8 cellular contexts compared by ENCODE assay signal in the genomic region with DNA sequence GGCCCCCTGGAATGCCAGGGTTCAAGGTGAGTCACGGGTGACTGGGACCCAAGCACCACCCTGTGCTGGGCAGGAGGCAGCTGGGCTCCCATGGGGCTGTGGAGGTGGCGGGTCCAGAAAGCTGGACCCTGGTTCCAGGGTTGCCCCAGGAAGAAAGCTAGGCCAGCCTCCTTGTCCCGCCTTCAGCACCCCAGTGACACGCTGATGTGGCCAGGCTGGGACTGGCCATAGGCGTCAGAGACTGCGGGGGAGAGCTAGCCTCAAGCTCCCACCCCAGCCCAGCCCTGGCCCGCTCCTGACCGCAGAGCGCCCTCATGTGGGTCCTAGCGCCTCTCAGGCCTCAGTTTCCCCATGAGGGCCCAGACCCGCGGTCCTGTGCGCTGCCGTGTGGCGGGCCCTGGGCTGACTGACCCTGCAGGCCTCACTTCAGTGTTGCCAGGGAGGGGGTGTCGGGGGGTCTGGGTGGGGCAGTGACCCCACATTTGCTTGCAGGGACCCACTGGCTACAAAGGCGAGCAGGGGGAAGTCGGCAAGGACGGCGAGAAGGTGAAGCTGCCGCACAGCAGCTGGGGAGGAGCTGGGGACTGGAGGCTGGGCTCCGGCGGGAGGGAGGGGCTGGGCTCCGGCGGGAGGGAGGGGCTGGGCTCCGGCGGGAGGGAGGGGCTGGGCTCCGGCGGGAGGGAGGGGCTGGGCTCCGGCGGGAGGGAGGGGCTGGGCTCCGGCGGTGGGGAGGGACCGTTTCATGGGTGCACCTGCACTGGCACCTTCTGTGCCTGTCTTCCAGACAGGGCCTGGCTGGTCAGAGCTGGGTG. TPM values are rescaled to one million over a fixed set of nuclear protein-coding genes. Genes with fewer than 3 reads are reported as not detected.
DNase-seq lines count a peak whose midpoint lies in the region; ATAC-seq and TF ChIP-seq lines count a peak whose summit lies in the region.

No MANE protein-coding gene starts in this region.

- H3F3A ChIP-seq in PC-9 (ENCODE audit: insufficient read depth, low read depth), result peaks cover 19% of the 10 kb centered on the region; the same call in 1 of the 2 replicates

- H2AFZ ChIP-seq in PC-9, result no peak overlapping the region; the same call in 1 of the 2 replicates

- peak; percentile 44 for DNase-seq in ACHN
- peak; percentile 96 for DNase-seq in H7
- peak in 1 of 2 experiments; percentile 67 for DNase-seq in PC-9
- no peak for DNase-seq in chondrocyte (ENCODE audit: low spot score)
- no peak for DNase-seq in naive B cell
- DNase-seq in dorsolateral prefrontal cortex, result no peak

- no peaks in the 10 kb centered on the region for H3K9me2 ChIP-seq in PC-9 (ENCODE audit: insufficient read depth)

- no TSS peak for BruUV-seq in PC-9 (replicated peaks; lab: Mats Ljungman, UMichigan)

- H3K9me3 ChIP-seq in PC-9 (ENCODE audit: insufficient read depth, low read depth), result no peaks in the 10 kb centered on the region

- no peaks in the 10 kb centered on the region for H3K27me3 Mint-ChIP-seq in chondrocyte (ENCODE audit: low read depth)
- H3K27me3 Mint-ChIP-seq in naive B cell, result peaks cover 0 to 9% (median 0%) of the 10 kb centered on the region in 3 donors

- H3K27ac Mint-ChIP-seq in chondrocyte (ENCODE audit: unreplicated experiment) (no peak overlapping the region), naive B cell (peak overlapping the region in 2 of 6 donors; percentile 47 to 51)

- CTCF ChIA-PET in PC-9 (lab: Charles Lee), result interaction anchor here (0.6 kb wide), 1 partner anchor 543 kb away, joined by 3 read pairs; no protein-coding TSS in a partner anchor

- H3K79me2 ChIP-seq in PC-9 (ENCODE audit: low read depth), result no peaks in the 10 kb centered on the region

- intact Hi-C loops in PC-9 (cut with micrococcal nuclease; ENCODE audit: unreplicated experiment) (no loop called here), dorsolateral prefrontal cortex (cut with DNase I) (no loop called here)

- no peak for TF ChIP-seq CTCF in PC-9 (conservative IDR thresholded peaks at IDR 0.05)
- TF ChIP-seq CTCF in chondrocyte (IDR thresholded peaks at IDR 0.05), result peak; percentile 21
- no peak for TF ChIP-seq CTCF in dorsolateral prefrontal cortex (IDR thresholded peaks at IDR 0.05 in 54 of 56, conservative IDR thresholded peaks at IDR 0.05 in 2 of 56; ENCODE audit: low read depth in 1 of 56, partially characterized antibody in 56 of 56)

- H3K36me3 ChIP-seq in H7 (replicated peaks; ENCODE audit: control insufficient read depth, insufficient read depth, low read length) (no peaks in the 10 kb centered on the region; the same call in none of the 2 replicates), PC-9 (ENCODE audit: low read depth) (no peaks in the 10 kb centered on the region)

- H3K4me1 Mint-ChIP-seq in chondrocyte (ENCODE audit: low read depth), result peaks cover 22% of the 10 kb centered on the region
- peaks cover 0 to 5% (median 3%) of the 10 kb centered on the region in 3 donors for H3K4me1 Mint-ChIP-seq in naive B cell

- POLR2A ChIA-PET in PC-9 (lab: Charles Lee; ENCODE audit: unreplicated experiment), result interaction anchor here (0.5 to 0.7 kb wide), 7 partner anchors 11 to 1040 kb away, joined by 3 to 5 read pairs (median 3); a partner anchor contains a TSS

- ATAC-seq in naive B cell (ENCODE audit: low read depth in 2 of 2) (peak; percentile 69 to 78), GM18907 (IDR thresholded peaks at IDR 0.05; ENCODE audit: unreplicated experiment) (no peak), GM18517 (IDR thresholded peaks at IDR 0.05; ENCODE audit: unreplicated experiment) (no peak)

- H3K4me3 ChIP-seq in H7 (ENCODE audit: insufficient read depth, low read depth, low read length) (no peak overlapping the region; the same call in 1 of the 2 replicates), PC-9 (peak overlapping the region; percentile 57), dorsolateral prefrontal cortex (peak overlapping the region in 18 of 59 donors; percentile 13 to 53 (median 29))

- H3K9me3 Mint-ChIP-seq in chondrocyte (ENCODE audit: low read depth) (no peaks in the 10 kb centered on the region), naive B cell (no peaks in the 10 kb centered on the region)

- H3K4me3 Mint-ChIP-seq in chondrocyte (ENCODE audit: unreplicated experiment) (peak overlapping the region; percentile 46), naive B cell (peak overlapping the region in 6 of 8 donors; percentile 15 to 72 (median 61))

- H3K4me1 ChIP-seq in PC-9 (replicated peaks; ENCODE audit: insufficient read depth), result peaks cover 19% of the 10 kb centered on the region

- no peak overlapping the region for H3K27ac ChIP-seq in PC-9
- peak overlapping the region in 15 of 59 donors; percentile 6 to 62 (median 29) for H3K27ac ChIP-seq in dorsolateral prefrontal cortex

- peak overlapping the region; percentile 94 for H3K4me2 ChIP-seq in PC-9

- no peaks in the 10 kb centered on the region for H4K20me1 ChIP-seq in PC-9 (ENCODE audit: insufficient read depth)

- no peaks in the 10 kb centered on the region for H3K36me3 Mint-ChIP-seq in chondrocyte (ENCODE audit: low read depth)
- H3K36me3 Mint-ChIP-seq in naive B cell, result no peaks in the 10 kb centered on the region

- no peaks in the 10 kb centered on the region for H3K27me3 ChIP-seq in H7 (ENCODE audit: control insufficient read depth, insufficient read depth, low read length)
- no peaks in the 10 kb centered on the region for H3K27me3 ChIP-seq in PC-9 (ENCODE audit: insufficient read depth, low read depth)
- H3K27me3 ChIP-seq in dorsolateral prefrontal cortex, result no peaks in the 10 kb centered on the region

- in situ Hi-C loops in ACHN (cut with HindIII; ENCODE audit: low pct_ligation_motif_present, low pct_unique_long_range_greater_than_20kb, low sequenced_read_pairs), result no loop called here

RNA-seq across cellular contexts. Expression of a gene that starts 7.8 kb away (rescaled TPM):
- total RNA-seq in H7 (2014; rRNA removed; shearing (Covaris generic)), result 131 and 139 TPM in 2 replicates
- total RNA-seq in PC-9 (2021), result 8.3 and 8.5 TPM in 2 replicates
- total RNA-seq in chondrocyte, result 8.6 to 11.3 TPM (median 8.9 TPM) in 3 replicates
- polyA plus RNA-seq in naive B cell (ENCODE audit: low read depth in 6 of 6), result 10 to 100 TPM in 2 of 6 donors, 1 to 10 TPM in 4; 1.2 to 19.6 (median 2.6) TPM
- 100 to 1,000 TPM in 8 of 120 experiments, 10 to 100 TPM in 112; 15.9 to 126 (median 44.6) TPM for total RNA-seq in dorsolateral prefrontal cortex

RNA-seq across cellular contexts. Expression of a gene that starts 20.0 kb away (rescaled TPM):
- total RNA-seq in H7 (2014; rRNA removed; shearing (Covaris generic)), result 50.1 and 57.1 TPM in 2 replicates
- total RNA-seq in PC-9 (2021) (57.4 and 65.0 TPM in 2 replicates), chondrocyte (31.5 to 32.2 TPM (median 31.8 TPM) in 3 replicates), dorsolateral prefrontal cortex (100 to 1,000 TPM in 1 of 120 experiments, 10 to 100 TPM in 119; 40.5 to 100 (median 61.4) TPM)
- polyA plus RNA-seq in naive B cell (ENCODE audit: low read depth in 6 of 6), result 10 to 100 TPM; 20.6 to 74.6 (median 46.0) TPM

RNA-seq across cellular contexts. Expression of a gene that starts 28.4 kb away (rescaled TPM):
- 28.3 and 28.5 TPM in 2 replicates for total RNA-seq in H7 (2014; rRNA removed; shearing (Covaris generic))
- 27.8 and 30.2 TPM in 2 replicates for total RNA-seq in PC-9 (2021)
- 9.5 to 10.4 TPM (median 10.3 TPM) in 3 replicates for total RNA-seq in chondrocyte
- 10 to 100 TPM; 10.8 to 13.2 (median 11.3) TPM for polyA plus RNA-seq in naive B cell (ENCODE audit: low read depth in 6 of 6)
- 10 to 100 TPM in 44 of 120 experiments, 1 to 10 TPM in 76; 7.2 to 12.6 (median 9.5) TPM for total RNA-seq in dorsolateral prefrontal cortex

RNA-seq across cellular contexts. Expression of a gene that starts 36.9 kb away (rescaled TPM):
- 25.7 and 36.8 TPM in 2 replicates for total RNA-seq in H7 (2014; rRNA removed; shearing (Covaris generic))
- total RNA-seq in PC-9 (2021), result 29.3 and 35.4 TPM in 2 replicates
- 12.7 to 20.0 TPM (median 13.0 TPM) in 3 replicates for total RNA-seq in chondrocyte
- polyA plus RNA-seq in naive B cell (ENCODE audit: low read depth in 6 of 6), result 1 to 10 TPM in 5 of 6 donors, under 1 TPM in 1; 0.51 to 2.0 (median 1.2) TPM
- total RNA-seq in dorsolateral prefrontal cortex, result 10 to 100 TPM; 15.1 to 52.2 (median 27.7) TPM

Comparison
In these comparisons a context has a peak if more than half of its experiments do, and no peak if none do; other contexts are left out.
1. DNase-seq: peak in ACHN (single experiment) and H7 (single experiment); none in chondrocyte (single experiment), naive B cell (single experiment) and dorsolateral prefrontal cortex (0 of 10).
2. ATAC-seq: peak in naive B cell (2 of 2); none in GM18907 (single experiment) and GM18517 (single experiment).